13 cellular contexts compared by ENCODE assay signal in genomic region chr14:75165586-75166391, GRCh38. TPM values are rescaled to one million over a fixed set of nuclear protein-coding genes. Genes with fewer than 3 reads are reported as not detected.
A peak's percentile ranks its signal among the peaks of the same experiment; 100 is the strongest.
DNase-seq lines count a peak whose midpoint lies in the region; ATAC-seq, FAIRE-seq and TF ChIP-seq lines count a peak whose summit lies in the region.
"Had no signal": no experiment of that assay in that cellular context is flagged by ENCODE, and none has a peak within 500 bp of the region (broad histone marks: within the 10 kb centered on the region; RNA-seq: fewer than 3 reads in every experiment).

No MANE protein-coding gene starts in this region.

- no peak overlapping the region for H3K4me2 ChIP-seq in neural progenitor cell

- H3K36me3 ChIP-seq in gastroesophageal sphincter (peaks cover 0 to 6% of the 10 kb centered on the region in 2 donors), neural progenitor cell (no peaks in the 10 kb centered on the region)
- H3K36me3 ChIP-seq in CD4-positive, alpha-beta memory T cell (ENCODE audit: insufficient read depth, low read length), result no peaks in the 10 kb centered on the region

- H3K4me3 ChIP-seq in gastroesophageal sphincter, result no peak overlapping the region
- no peak overlapping the region for H3K4me3 ChIP-seq in neural progenitor cell
- H3K4me3 ChIP-seq in CD4-positive, alpha-beta memory T cell (ENCODE audit: low read length in 2 of 2), result no peak overlapping the region
- H3K4me3 ChIP-seq: mucosa of descending colon had no signal

- H3K4me1 ChIP-seq in gastroesophageal sphincter, result peaks cover 0 to 63% (median 15%) of the 10 kb centered on the region in 3 donors
- no peaks in the 10 kb centered on the region for H3K4me1 ChIP-seq in neural progenitor cell
- H3K4me1 ChIP-seq in CD4-positive, alpha-beta memory T cell (ENCODE audit: insufficient read depth, low read length), result peaks cover 68% of the 10 kb centered on the region

- no peak overlapping the region for H2AFZ ChIP-seq in neural progenitor cell (replicated peaks)

- no peaks in the 10 kb centered on the region for H3F3A ChIP-seq in neural progenitor cell (ENCODE audit: low read depth)

- H3K4me1 Mint-ChIP-seq in neural progenitor cell, result peaks cover 7% of the 10 kb centered on the region
- H3K4me1 Mint-ChIP-seq in CD4-positive, alpha-beta memory T cell, result peaks cover 51 to 79% (median 67%) of the 10 kb centered on the region in 4 donors

- no peak overlapping the region for H3K4me3 Mint-ChIP-seq in neural progenitor cell
- no peak overlapping the region for H3K4me3 Mint-ChIP-seq in CD4-positive, alpha-beta memory T cell
- H3K4me3 Mint-ChIP-seq: activated B cell treated with CpG ODN at 0.5 μM for 24 hours; activated T-cell treated with anti-CD3 and anti-CD28 coated beads, Interleukin-2, amount 50 U/mL, for 24 hours had no signal

- TF ChIP-seq CTCF in gastroesophageal sphincter (IDR thresholded peaks at IDR 0.05) (no peak), neural progenitor cell (IDR thresholded peaks at IDR 0.05) (no peak)

- WGBS in gastroesophageal sphincter (ENCODE audit: low coverage in 1 of 2), 2 donors, result 45 to 52% methylated on average over 8 of the region's 8 CpGs

- H3K9me3 ChIP-seq in gastroesophageal sphincter (no peaks in the 10 kb centered on the region), neural progenitor cell (ENCODE audit: low read depth) (no peaks in the 10 kb centered on the region)
- H3K9me3 ChIP-seq in CD4-positive, alpha-beta memory T cell (ENCODE audit: control insufficient read depth in 1 of 2, low read length in 2 of 2), result no peaks in the 10 kb centered on the region
- H3K9me3 ChIP-seq: mucosa of descending colon had no signal

- H3K27ac ChIP-seq in gastroesophageal sphincter (peak overlapping the region in 1 of 4 donors; percentile 14), neural progenitor cell (no peak overlapping the region)
- H3K27ac ChIP-seq in CD4-positive, alpha-beta memory T cell (ENCODE audit: low read depth, low read length), result no peak overlapping the region

- CTCF ChIA-PET in CD4-positive, alpha-beta memory T cell (lab: Charles Lee; ENCODE audit: partially characterized antibody), result no interaction called here

- intact Hi-C loops in CD4-positive, alpha-beta memory T cell (cut with micrococcal nuclease), result no loop called here

- H3K27me3 ChIP-seq in gastroesophageal sphincter (no peaks in the 10 kb centered on the region), neural progenitor cell (no peaks in the 10 kb centered on the region)
- H3K27me3 ChIP-seq in CD4-positive, alpha-beta memory T cell (ENCODE audit: insufficient read depth, low read length), result no peaks in the 10 kb centered on the region

- peak overlapping the region; percentile 27 for H3K27ac Mint-ChIP-seq in neural progenitor cell
- H3K27ac Mint-ChIP-seq in CD4-positive, alpha-beta memory T cell, result peak overlapping the region in 2 of 7 donors; percentile 42 to 46
- H3K27ac Mint-ChIP-seq: activated B cell treated with CpG ODN at 0.5 μM for 24 hours; activated T-cell treated with anti-CD3 and anti-CD28 coated beads, Interleukin-2, amount 50 U/mL, for 24 hours had no signal

- POLR2A ChIA-PET in CD4-positive, alpha-beta memory T cell (lab: Charles Lee; ENCODE audit: partially characterized antibody), result interaction anchor here (1.9 kb wide), 1 partner anchor 10 kb away, joined by 5 read pairs; no protein-coding TSS in a partner anchor

- H3K27me3 Mint-ChIP-seq in neural progenitor cell (ENCODE audit: insufficient read depth, low read depth), result peaks cover 2% of the 10 kb centered on the region
- no peaks in the 10 kb centered on the region for H3K27me3 Mint-ChIP-seq in CD4-positive, alpha-beta memory T cell
- H3K27me3 Mint-ChIP-seq: activated B cell treated with CpG ODN at 0.5 μM for 24 hours; activated T-cell treated with anti-CD3 and anti-CD28 coated beads, Interleukin-2, amount 50 U/mL, for 24 hours had no signal

- peaks cover 98% of the 10 kb centered on the region for H3K79me2 ChIP-seq in neural progenitor cell (ENCODE audit: low read depth)

- peaks cover 75% of the 10 kb centered on the region for H4K20me1 ChIP-seq in neural progenitor cell (ENCODE audit: low read depth)

- ATAC-seq in gastroesophageal sphincter (peak; percentile 39), HG03139 (IDR thresholded peaks at IDR 0.05; ENCODE audit: unreplicated experiment) (no peak), GM18868 (IDR thresholded peaks at IDR 0.05; ENCODE audit: unreplicated experiment) (no peak)
- ATAC-seq: mucosa of descending colon had no signal

- no peak overlapping the region for H3K9ac ChIP-seq in neural progenitor cell

- no peak for TF ChIP-seq EP300 in gastroesophageal sphincter (IDR thresholded peaks at IDR 0.05)

- H3K36me3 Mint-ChIP-seq in neural progenitor cell, result no peaks in the 10 kb centered on the region
- H3K36me3 Mint-ChIP-seq in CD4-positive, alpha-beta memory T cell, result peaks cover under 1 to 10% of the 10 kb centered on the region in 2 donors

- peak; percentile 21 for DNase-seq in NCI-H82 (lab: John Stamatoyannopoulos, UW)
- no peak for DNase-seq in NCI-H82 treated with DMSO at 0.1 percent for 48 hours (lab: John Stamatoyannopoulos, UW; ENCODE audit: unreplicated experiment)
- no peak for DNase-seq in neural progenitor cell (ENCODE audit: low spot score)
- DNase-seq in urothelium cell line (ENCODE audit: low spot score), result no peak
- DNase-seq in CD4-positive, alpha-beta memory T cell, result no peak
- DNase-seq: 8988T; activated B cell treated with CpG ODN at 0.5 μM for 24 hours; activated T-cell treated with anti-CD3 and anti-CD28 coated beads, Interleukin-2, amount 50 U/mL, for 24 hours; mucosa of descending colon; NCI-H510A had no signal

- H3K9me3 Mint-ChIP-seq in neural progenitor cell, result no peaks in the 10 kb centered on the region
- no peaks in the 10 kb centered on the region for H3K9me3 Mint-ChIP-seq in CD4-positive, alpha-beta memory T cell
- H3K9me3 Mint-ChIP-seq: activated B cell treated with CpG ODN at 0.5 μM for 24 hours; activated T-cell treated with anti-CD3 and anti-CD28 coated beads, Interleukin-2, amount 50 U/mL, for 24 hours had no signal

- no peak for TF ChIP-seq POLR2A in gastroesophageal sphincter (IDR thresholded peaks at IDR 0.05)

- peak; percentile 59 for FAIRE-seq in urothelium cell line (lab: Jason Lieb, UNC)

RNA-seq across cellular contexts. Expression of gene TMED10, which starts 10.6 kb away (rescaled TPM):
- total RNA-seq in gastroesophageal sphincter (100 to 1,000 TPM; 140 to 241 (median 162) TPM), neural progenitor cell (ENCODE audit: low replicate concordance) (176 and 220 TPM in 2 replicates)
- total RNA-seq in CD4-positive, alpha-beta memory T cell, result 100 to 1,000 TPM; 202 to 217 TPM
- 100 to 1,000 TPM; 338 to 425 TPM for polyA plus RNA-seq in CD4-positive, alpha-beta memory T cell

RNA-seq across cellular contexts. Expression of gene NEK9, which starts 38.9 kb away (rescaled TPM):
- total RNA-seq in gastroesophageal sphincter (10 to 100 TPM; 34.2 to 95.4 (median 85.9) TPM), neural progenitor cell (ENCODE audit: low replicate concordance) (25.9 and 28.3 TPM in 2 replicates)
- 100 to 1,000 TPM; 129 to 133 TPM for total RNA-seq in CD4-positive, alpha-beta memory T cell
- polyA plus RNA-seq in CD4-positive, alpha-beta memory T cell, result 10 to 100 TPM in 1 of 2 donors, 1 to 10 TPM in 1; 9.8 to 20.2 TPM
